ENCODE assay signal across 8 cellular contexts in genomic region chr6:24935753-24936152, GRCh38. TPM values are rescaled to one million over a fixed set of nuclear protein-coding genes. Genes with fewer than 3 reads are reported as not detected.
DNase-seq lines count a peak whose midpoint lies in the region; ATAC-seq and TF ChIP-seq lines count a peak whose summit lies in the region.

TSS of gene RIPOR2 (minus strand) at chr6:24935960. CDS start at chr6:24935898, 62 bp downstream.

- H3K27me3 ChIP-seq in dorsolateral prefrontal cortex: peaks cover 0 to 45% (median 0%) of the 10 kb centered on the region in 45 donors
- H3K27me3 ChIP-seq in prostate gland (replicated peaks; ENCODE audit: insufficient read depth): no peaks in the 10 kb centered on the region

- no peaks in the 10 kb centered on the region for H3K4me1 ChIP-seq in prostate gland (replicated peaks)

- no peaks in the 10 kb centered on the region for H3K36me3 ChIP-seq in prostate gland

- TF ChIP-seq CTCF in dorsolateral prefrontal cortex (IDR thresholded peaks at IDR 0.05 in 54 of 56, conservative IDR thresholded peaks at IDR 0.05 in 2 of 56; ENCODE audit: low read depth in 1 of 56, partially characterized antibody in 56 of 56): no peak
- no peak for TF ChIP-seq CTCF in prostate gland (IDR thresholded peaks at IDR 0.05)
- no peak for TF ChIP-seq CTCF in GM13976 (IDR thresholded peaks at IDR 0.05; ENCODE audit: borderline replicate concordance, control extremely low read depth, extremely low read depth, insufficient read depth, missing control alignments)

- 81% methylated on average over 9 of the region's 9 CpGs for WGBS in prostate gland

- intact Hi-C loops in dorsolateral prefrontal cortex (cut with DNase I) (no loop called here), prostate gland (cut with DNase I) (no loop called here)

- in situ Hi-C loops in GM13976 (cut with MboI; ENCODE audit: low sequenced_read_pairs, unreplicated experiment): no loop called here

- peak in 3 of 4 experiments; percentile 20 to 60 (median 57) for DNase-seq in activated CD4-positive, CD25-positive, alpha-beta regulatory T cell (lab: John Stamatoyannopoulos, UW)
- DNase-seq in dorsolateral prefrontal cortex: no peak
- DNase-seq in prostate gland (ENCODE audit: low spot score): no peak
- no peak for DNase-seq in GM13976 (ENCODE audit: low spot score)
- no peak for DNase-seq in NCI-H1048 (lab: John Stamatoyannopoulos, UW)
- no peak for DNase-seq in NCI-H1694 treated with DMSO at 0.1 percent for 48 hours (lab: John Stamatoyannopoulos, UW)

- H3K27ac ChIP-seq in dorsolateral prefrontal cortex (peak within 1 kb of the TSS in 2 of 59 donors; percentile 12 to 16), prostate gland (no peak within 1 kb of the TSS)

- peak; percentile 39 for ATAC-seq in GM18511 (IDR thresholded peaks at IDR 0.05; ENCODE audit: unreplicated experiment)
- peak; percentile 34 for ATAC-seq in HG03354 (IDR thresholded peaks at IDR 0.05; ENCODE audit: poor library complexity, severe bottlenecking, unreplicated experiment)

- no peak for TF ChIP-seq POLR2A in prostate gland (IDR thresholded peaks at IDR 0.05)

- H3K4me3 ChIP-seq in dorsolateral prefrontal cortex: no peak within 1 kb of the TSS
- no peak within 1 kb of the TSS for H3K4me3 ChIP-seq in prostate gland

- no peaks in the 10 kb centered on the region for H3K9me3 ChIP-seq in prostate gland

RNA-seq across cellular contexts. Expression of gene RIPOR2, which starts in this region (rescaled TPM):
- total RNA-seq in dorsolateral prefrontal cortex (10 to 100 TPM; 14.0 to 57.7 (median 34.7) TPM), prostate gland (10 to 100 TPM; 16.1 to 23.7 TPM)

Comparison
In these comparisons a context has a peak if more than half of its experiments do, and no peak if none do; other contexts are left out.
1. DNase-seq: peak in activated CD4-positive, CD25-positive, alpha-beta regulatory T cell (3 of 4); none in dorsolateral prefrontal cortex (0 of 10), prostate gland (single experiment), GM13976 (single experiment), NCI-H1048 (single experiment) and NCI-H1694 treated with DMSO at 0.1 percent for 48 hours (single experiment).